9 cellular contexts compared by ENCODE assay signal in the genomic region with DNA sequence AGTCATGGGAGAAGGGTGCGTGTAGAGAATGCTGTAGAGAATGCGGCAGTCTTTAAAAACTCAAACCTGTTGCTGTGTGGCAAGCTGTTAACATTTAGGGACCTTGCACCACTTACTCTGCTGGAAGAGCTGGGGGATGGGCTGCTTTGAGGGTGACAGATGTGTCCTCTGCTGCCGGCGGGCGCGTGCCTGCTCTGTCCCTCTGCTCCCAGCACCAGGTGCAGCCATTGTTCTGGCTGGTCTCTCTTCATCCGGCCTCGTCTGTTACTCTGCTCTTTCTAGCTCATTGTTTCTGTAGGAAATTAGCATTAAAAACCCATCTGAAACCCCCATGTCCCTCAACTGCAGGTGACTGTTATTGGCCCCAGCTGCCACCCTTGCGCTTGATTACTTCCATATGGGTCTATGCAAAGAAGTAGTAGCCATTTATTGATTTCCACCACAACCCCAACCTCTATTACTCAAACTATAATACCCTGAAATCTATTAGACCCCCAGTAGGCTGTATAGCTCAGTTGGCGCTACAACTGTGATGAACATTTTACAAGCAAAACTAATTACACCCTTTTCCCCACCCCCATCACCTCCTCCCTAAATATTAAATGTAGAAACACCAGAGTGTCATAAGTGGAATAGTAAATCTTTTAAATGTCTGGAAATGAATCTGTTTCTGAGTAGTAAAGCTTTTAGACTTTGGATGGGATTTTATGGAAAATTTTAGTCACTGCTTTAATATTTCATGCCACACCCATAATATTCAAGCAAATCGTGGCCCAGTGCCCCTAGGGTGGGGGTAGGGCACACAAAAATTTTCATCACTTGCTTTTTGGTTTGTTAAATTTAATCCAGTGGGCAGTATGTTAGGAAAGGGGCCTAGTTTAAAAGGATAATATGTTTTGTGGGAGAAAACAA.
DNase-seq lines count a peak whose midpoint lies in the region; TF ChIP-seq lines count a peak whose summit lies in the region.
"Had no signal": no experiment of that assay in that cellular context is flagged by ENCODE, and none has a peak within 500 bp of the region (broad histone marks: within the 10 kb centered on the region; RNA-seq: fewer than 3 reads in every experiment).

No MANE protein-coding gene starts in this region.

- TF ChIP-seq CTCF in osteoblast (IDR thresholded peaks at IDR 0.05; ENCODE audit: extremely low read depth, low read depth, low read length), result no peak

- H2AFZ ChIP-seq in osteoblast (ENCODE audit: low read length), result no peak overlapping the region

- H3K4me3 ChIP-seq in osteoblast (ENCODE audit: insufficient read depth, low read length), result no peak overlapping the region
- H3K4me3 ChIP-seq: SJSA1 had no signal

- peaks cover 13% of the 10 kb centered on the region for H3K79me2 ChIP-seq in osteoblast (ENCODE audit: insufficient read depth, low read length)

- H3K27ac ChIP-seq in osteoblast (ENCODE audit: low read depth, low read length), result no peak overlapping the region
- H3K27ac ChIP-seq: SJSA1 had no signal

- no peaks in the 10 kb centered on the region for H3K36me3 ChIP-seq in osteoblast (ENCODE audit: insufficient read depth, low read length)
- H3K36me3 ChIP-seq: SJSA1 had no signal

- no peaks in the 10 kb centered on the region for H3K27me3 ChIP-seq in osteoblast (ENCODE audit: insufficient read depth, low read length)
- H3K27me3 ChIP-seq: SJSA1 had no signal

- H4K20me1 ChIP-seq in osteoblast (ENCODE audit: insufficient read depth, low read length), result peaks cover 2% of the 10 kb centered on the region

- no peaks in the 10 kb centered on the region for H3K4me1 ChIP-seq in osteoblast (ENCODE audit: insufficient read depth, low read length)
- H3K4me1 ChIP-seq: SJSA1 had no signal

- DNase-seq in C1 segment of cervical spinal cord (lab: John Stamatoyannopoulos, UW), result peak in 11 of 14 donors; percentile 13 to 73 (median 49)
- DNase-seq in NCI-H1436 (lab: John Stamatoyannopoulos, UW), result peak; percentile 88
- peak in 42 of 56 donors; percentile 4 to 80 (median 44) for DNase-seq in amygdala (lab: John Stamatoyannopoulos, UW)
- peak; percentile 85 for DNase-seq in medulla oblongata (ENCODE audit: extremely low spot score)
- DNase-seq in 8988T, result no peak
- no peak for DNase-seq in osteoblast (ENCODE audit: insufficient read length, low spot score, missing footprints)
- DNase-seq in GDM1 (lab: John Stamatoyannopoulos, UW), result no peak
- no peak for DNase-seq in ureter (ENCODE audit: low spot score)

- H3K9me3 ChIP-seq in osteoblast (ENCODE audit: low read depth, low read length), result no peaks in the 10 kb centered on the region
- H3K9me3 ChIP-seq: SJSA1 had no signal

- H3K4me2 ChIP-seq in osteoblast (ENCODE audit: insufficient read depth, low read length), result no peak overlapping the region

Comparison
In these comparisons a context has a peak if more than half of its experiments do, and no peak if none do; other contexts are left out.
1. DNase-seq: peak in C1 segment of cervical spinal cord (11 of 14), NCI-H1436 (single experiment), amygdala (42 of 56) and medulla oblongata (single experiment); none in 8988T (single experiment), osteoblast (single experiment), GDM1 (single experiment) and ureter (single experiment).